9 cellular contexts compared by ENCODE assay signal in genomic region chr17:6554871-6555330, GRCh38. TPM values are rescaled to one million over a fixed set of nuclear protein-coding genes. Genes with fewer than 3 reads are reported as not detected.
DNase-seq lines count a peak whose midpoint lies in the region; ATAC-seq, FAIRE-seq and TF ChIP-seq lines count a peak whose summit lies in the region.
"Had no signal": no experiment of that assay in that cellular context is flagged by ENCODE, and none has a peak within 500 bp of the region (broad histone marks: within the 10 kb centered on the region; RNA-seq: fewer than 3 reads in every experiment).

No MANE protein-coding gene starts in this region.

- CTCF ChIA-PET in Caco-2 (lab: Charles Lee): no interaction called here

- no peaks in the 10 kb centered on the region for H3K9me3 Mint-ChIP-seq in Caco-2 (ENCODE audit: unreplicated experiment)

- H3K4me3 Mint-ChIP-seq in Caco-2 (ENCODE audit: unreplicated experiment): peak overlapping the region; percentile 43
- peak overlapping the region; percentile 83 for H3K4me3 Mint-ChIP-seq in T-helper 17 cell

- POLR2A ChIA-PET in Caco-2 (lab: Charles Lee): no interaction called here

- H3K79me2 ChIP-seq in hepatocyte: no peaks in the 10 kb centered on the region

- H3K4me2 ChIP-seq in hepatocyte: peak overlapping the region; percentile 99

- H3K27ac ChIP-seq in hepatocyte: peak overlapping the region; percentile 6
- H3K27ac ChIP-seq in prostate gland: peak overlapping the region; percentile 70 to 71

- no peaks in the 10 kb centered on the region for H3K9me2 ChIP-seq in hepatocyte (replicated peaks; ENCODE audit: insufficient read depth)

- 23% methylated on average over 12 of the region's 12 CpGs for WGBS in hepatocyte (ENCODE audit: low lambda C conversion rate, missing lambda C conversion rate)
- 35% methylated on average over 12 of the region's 12 CpGs for WGBS in prostate gland

- DNase-seq in Caco-2: no peak
- DNase-seq in T-helper 17 cell: no peak
- DNase-seq in hepatocyte (ENCODE audit: low spot score): no peak
- DNase-seq in prostate gland (ENCODE audit: low spot score): no peak
- no peak for DNase-seq in GM12891 (ENCODE audit: insufficient read length, low spot score)
- DNase-seq in COR-L47 (lab: John Stamatoyannopoulos, UW): no peak
- DNase-seq: GF-D8 had no signal

- no peaks in the 10 kb centered on the region for H3K27me3 Mint-ChIP-seq in Caco-2 (ENCODE audit: insufficient read depth, unreplicated experiment)
- H3K27me3 Mint-ChIP-seq in T-helper 17 cell: peaks cover 58% of the 10 kb centered on the region

- H3K27me3 ChIP-seq in Caco-2 (replicated peaks; ENCODE audit: control insufficient read depth, insufficient read depth, low read length) (no peaks in the 10 kb centered on the region), hepatocyte (peaks cover 28% of the 10 kb centered on the region), prostate gland (replicated peaks; ENCODE audit: insufficient read depth) (no peaks in the 10 kb centered on the region)

- H3K9me3 ChIP-seq in Caco-2 (no peaks in the 10 kb centered on the region), T-helper 17 cell (ENCODE audit: control insufficient read depth, low read length, poor library complexity, severe bottlenecking) (no peaks in the 10 kb centered on the region), hepatocyte (ENCODE audit: low read depth) (no peaks in the 10 kb centered on the region), prostate gland (no peaks in the 10 kb centered on the region)

- H3K36me3 ChIP-seq in Caco-2 (ENCODE audit: control insufficient read depth, insufficient read depth, low read length) (no peaks in the 10 kb centered on the region), hepatocyte (replicated peaks; ENCODE audit: insufficient read depth, low read depth) (no peaks in the 10 kb centered on the region), prostate gland (no peaks in the 10 kb centered on the region)

- H3K4me3 ChIP-seq in Caco-2 (ENCODE audit: low read depth, low read length): no peak overlapping the region
- no peak overlapping the region for H3K4me3 ChIP-seq in hepatocyte
- peak overlapping the region; percentile 64 to 71 for H3K4me3 ChIP-seq in prostate gland

- no peaks in the 10 kb centered on the region for H3K4me1 Mint-ChIP-seq in Caco-2 (ENCODE audit: low read depth, unreplicated experiment)
- H3K4me1 Mint-ChIP-seq in T-helper 17 cell: peaks cover 17% of the 10 kb centered on the region

- TF ChIP-seq CTCF in Caco-2 (IDR thresholded peaks at IDR 0.05; ENCODE audit: insufficient read depth in 1 of 2, low read depth in 1 of 2, low read length in 1 of 2, severe bottlenecking in 1 of 2, unreplicated experiment in 1 of 2): no peak
- TF ChIP-seq CTCF in hepatocyte (IDR thresholded peaks at IDR 0.05; ENCODE audit: poor library complexity): no peak
- TF ChIP-seq CTCF in prostate gland (IDR thresholded peaks at IDR 0.05): no peak

- intact Hi-C loops in Caco-2 (cut with micrococcal nuclease; ENCODE audit: unreplicated experiment) (no loop called here), prostate gland (cut with DNase I) (no loop called here)

- H4K20me1 ChIP-seq in hepatocyte (ENCODE audit: insufficient read depth, poor library complexity, severe bottlenecking): no peaks in the 10 kb centered on the region

- no TSS peak for BruUV-seq in Caco-2 (replicated peaks; lab: Mats Ljungman, UMichigan)

- H2AFZ ChIP-seq in hepatocyte: peak overlapping the region; percentile 56

- H3K4me1 ChIP-seq in Caco-2: no peaks in the 10 kb centered on the region
- H3K4me1 ChIP-seq in hepatocyte (ENCODE audit: insufficient read depth): peaks cover 24% of the 10 kb centered on the region
- H3K4me1 ChIP-seq in prostate gland (replicated peaks): peaks cover 7% of the 10 kb centered on the region

- TF ChIP-seq POLR2A in prostate gland (IDR thresholded peaks at IDR 0.05) (no peak), GM12891 (IDR thresholded peaks at IDR 0.05; ENCODE audit: low read depth, low read length) (no peak)

- ATAC-seq in T-helper 17 cell (no peak), HG03095 (IDR thresholded peaks at IDR 0.05; ENCODE audit: unreplicated experiment) (no peak), HG03432 (IDR thresholded peaks at IDR 0.05; ENCODE audit: unreplicated experiment) (no peak)

- no peak for FAIRE-seq in GM12891 (lab: Jason Lieb, UNC)

- no peak overlapping the region for H3K27ac Mint-ChIP-seq in Caco-2 (ENCODE audit: unreplicated experiment)
- no peak overlapping the region for H3K27ac Mint-ChIP-seq in T-helper 17 cell

- H3K36me3 Mint-ChIP-seq in Caco-2 (ENCODE audit: insufficient read depth, unreplicated experiment): no peaks in the 10 kb centered on the region
- H3K36me3 Mint-ChIP-seq in T-helper 17 cell (ENCODE audit: low read depth): peaks cover 2% of the 10 kb centered on the region

TF ChIP-seq in GM12891, 5 proteins besides CTCF, POLR2A, EP300 and RAD21:
- TF ChIP-seq POLR2AphosphoS5 (IDR thresholded peaks at IDR 0.05; ENCODE audit: low read depth, low read length) (no peak), PAX5 (IDR thresholded peaks at IDR 0.05; ENCODE audit: insufficient read depth, low read length, severe bottlenecking) (no peak), TAF1 (IDR thresholded peaks at IDR 0.05; ENCODE audit: low read depth, low read length) (no peak), POU2F2 (IDR thresholded peaks at IDR 0.05; ENCODE audit: low read depth, low read length) (no peak), SPI1 (IDR thresholded peaks at IDR 0.05; ENCODE audit: low read depth, low read length) (no peak)
TF ChIP-seq in GM12891: peak in this region for 0.

RNA-seq across cellular contexts. Expression of gene PITPNM3, which starts 1.5 kb away (rescaled TPM):
- total RNA-seq in Caco-2 (2022) (0.32 and 0.50 TPM in 2 replicates), T-helper 17 cell (under 1 TPM; 0.31 to 0.52 TPM), hepatocyte (1.5 and 1.6 TPM in 2 replicates), prostate gland (1 to 10 TPM; 5.3 to 7.9 TPM)
- 2.0 and 2.1 TPM in 2 replicates for polyA plus RNA-seq in hepatocyte
- polyA plus RNA-seq in GM12891 (2012; ENCODE audit: low read depth, missing spikeins): 0.26 TPM

Comparison
In these comparisons a context has a peak if more than half of its experiments do, and no peak if none do; other contexts are left out.
1. H3K4me3 ChIP-seq: peak in prostate gland (2 of 2); none in Caco-2 (single experiment) and hepatocyte (single experiment).